In the genomic region with DNA sequence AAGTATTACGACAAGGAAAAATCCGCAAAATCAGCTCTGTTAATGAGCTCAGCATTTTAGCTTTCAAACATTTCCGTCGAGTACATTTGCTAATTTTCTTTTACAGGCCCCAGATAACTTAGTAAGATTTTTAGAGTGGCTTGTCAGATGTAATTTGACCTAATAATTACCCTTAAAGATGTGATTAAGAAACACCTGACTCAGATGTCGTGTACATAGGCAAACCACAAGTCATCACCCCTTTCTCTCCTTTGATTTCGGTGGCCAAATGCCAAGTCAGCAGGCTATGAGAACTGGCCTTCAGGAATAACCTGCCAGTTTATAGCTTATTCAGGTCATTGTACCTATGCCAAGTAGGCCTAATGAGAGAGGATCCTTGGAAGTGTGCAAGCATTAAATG, we compare ENCODE assay signal across 1 cellular context.
TF ChIP-seq lines count a peak whose summit lies in the region.

No MANE protein-coding gene starts in this region.

TF ChIP-seq in HCT116, 20 proteins besides CTCF, POLR2A, EP300 and RAD21 (continued from another document):
- peak; percentile 62 for TF ChIP-seq ZBTB33 (IDR thresholded peaks at IDR 0.05; ENCODE audit: extremely low read depth, insufficient replicate concordance, low read length)
- peak; percentile 83 for TF ChIP-seq CBX3 (IDR thresholded peaks at IDR 0.05; ENCODE audit: low read depth)
- TF ChIP-seq YY1 (IDR thresholded peaks at IDR 0.05; ENCODE audit: extremely low read depth, insufficient replicate concordance, low read depth, low read length) = peak; percentile 25
- TF ChIP-seq POLR2AphosphoS5 (IDR thresholded peaks at IDR 0.05; ENCODE audit: low read depth, low read length) = peak; percentile 80
- TF ChIP-seq ZNF274 (IDR thresholded peaks at IDR 0.05; ENCODE audit: low read depth, low read length) = no peak
- peak; percentile 96 for TF ChIP-seq CEBPB (IDR thresholded peaks at IDR 0.05; ENCODE audit: low read depth)
- TF ChIP-seq ATF3 (IDR thresholded peaks at IDR 0.05) = peak; percentile 63
- peak; percentile 62 for TF ChIP-seq MAX (IDR thresholded peaks at IDR 0.05)
- no peak for TF ChIP-seq REST (IDR thresholded peaks at IDR 0.05; ENCODE audit: low read depth)
- TF ChIP-seq ELF1 (IDR thresholded peaks at IDR 0.05; ENCODE audit: borderline replicate concordance, low read depth) = no peak; the same call in 1 of the 2 replicates
